ENCODE assay signal across 2 cellular contexts in the genomic region with DNA sequence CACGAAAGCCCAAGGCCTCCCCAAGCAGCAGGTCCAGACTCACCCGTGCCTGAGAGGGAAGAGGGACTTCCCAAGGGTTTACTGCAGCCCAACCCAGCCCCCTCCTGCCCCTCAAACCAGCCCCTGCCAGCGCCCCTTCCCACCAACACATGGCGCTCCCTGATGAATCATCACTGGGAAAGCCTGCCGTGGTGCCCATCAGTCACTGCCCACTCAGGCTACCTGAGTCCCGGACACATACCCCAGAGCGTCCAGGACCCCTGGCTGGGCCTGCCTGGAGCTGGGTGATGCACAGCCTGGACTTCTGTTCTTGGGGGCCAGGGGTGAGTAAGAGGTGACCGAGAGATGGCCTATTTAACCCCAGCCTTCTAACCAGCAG.
TF ChIP-seq lines count a peak whose summit lies in the region.

No MANE protein-coding gene starts in this region.

TF ChIP-seq in IMR-90, 13 proteins besides CTCF, POLR2A, EP300 and RAD21:
- no peak for TF ChIP-seq USF2 (IDR thresholded peaks at IDR 0.05; ENCODE audit: low read depth, low read length)
- no peak for TF ChIP-seq RCOR1 (IDR thresholded peaks at IDR 0.05; ENCODE audit: insufficient replicate concordance, low read length)
- no peak for TF ChIP-seq ELK1 (IDR thresholded peaks at IDR 0.05; ENCODE audit: borderline replicate concordance, low read depth, low read length)
- no peak for TF ChIP-seq BHLHE40 (IDR thresholded peaks at IDR 0.05; ENCODE audit: low read depth, low read length)
- no peak for TF ChIP-seq CEBPB (IDR thresholded peaks at IDR 0.05; ENCODE audit: low read depth, low read length)
- TF ChIP-seq MXI1 (IDR thresholded peaks at IDR 0.05; ENCODE audit: borderline replicate concordance, low read depth, low read length), result no peak
- TF ChIP-seq FOS (IDR thresholded peaks at IDR 0.05; ENCODE audit: low read depth, low read length), result no peak
- no peak for TF ChIP-seq SMC3 (IDR thresholded peaks at IDR 0.05; ENCODE audit: low read depth, low read length)
- TF ChIP-seq CHD1 (IDR thresholded peaks at IDR 0.05; ENCODE audit: low read depth, low read length), result no peak
- TF ChIP-seq MAZ (IDR thresholded peaks at IDR 0.05; ENCODE audit: borderline replicate concordance, low read depth, low read length), result no peak
- no peak for TF ChIP-seq MAFK (IDR thresholded peaks at IDR 0.05; ENCODE audit: low read depth, low read length)
- no peak for TF ChIP-seq RFX5 (IDR thresholded peaks at IDR 0.05; ENCODE audit: low read depth, low read length)
- TF ChIP-seq NFE2L2 (IDR thresholded peaks at IDR 0.05; ENCODE audit: low read depth, low read length), result no peak

TF ChIP-seq in neural cell, 6 proteins besides CTCF, POLR2A, EP300 and RAD21:
- no peak for TF ChIP-seq EZH2 (IDR thresholded peaks at IDR 0.05; ENCODE audit: borderline replicate concordance, insufficient read depth, low read length, poor library complexity, severe bottlenecking)
- TF ChIP-seq, protein P1, sequence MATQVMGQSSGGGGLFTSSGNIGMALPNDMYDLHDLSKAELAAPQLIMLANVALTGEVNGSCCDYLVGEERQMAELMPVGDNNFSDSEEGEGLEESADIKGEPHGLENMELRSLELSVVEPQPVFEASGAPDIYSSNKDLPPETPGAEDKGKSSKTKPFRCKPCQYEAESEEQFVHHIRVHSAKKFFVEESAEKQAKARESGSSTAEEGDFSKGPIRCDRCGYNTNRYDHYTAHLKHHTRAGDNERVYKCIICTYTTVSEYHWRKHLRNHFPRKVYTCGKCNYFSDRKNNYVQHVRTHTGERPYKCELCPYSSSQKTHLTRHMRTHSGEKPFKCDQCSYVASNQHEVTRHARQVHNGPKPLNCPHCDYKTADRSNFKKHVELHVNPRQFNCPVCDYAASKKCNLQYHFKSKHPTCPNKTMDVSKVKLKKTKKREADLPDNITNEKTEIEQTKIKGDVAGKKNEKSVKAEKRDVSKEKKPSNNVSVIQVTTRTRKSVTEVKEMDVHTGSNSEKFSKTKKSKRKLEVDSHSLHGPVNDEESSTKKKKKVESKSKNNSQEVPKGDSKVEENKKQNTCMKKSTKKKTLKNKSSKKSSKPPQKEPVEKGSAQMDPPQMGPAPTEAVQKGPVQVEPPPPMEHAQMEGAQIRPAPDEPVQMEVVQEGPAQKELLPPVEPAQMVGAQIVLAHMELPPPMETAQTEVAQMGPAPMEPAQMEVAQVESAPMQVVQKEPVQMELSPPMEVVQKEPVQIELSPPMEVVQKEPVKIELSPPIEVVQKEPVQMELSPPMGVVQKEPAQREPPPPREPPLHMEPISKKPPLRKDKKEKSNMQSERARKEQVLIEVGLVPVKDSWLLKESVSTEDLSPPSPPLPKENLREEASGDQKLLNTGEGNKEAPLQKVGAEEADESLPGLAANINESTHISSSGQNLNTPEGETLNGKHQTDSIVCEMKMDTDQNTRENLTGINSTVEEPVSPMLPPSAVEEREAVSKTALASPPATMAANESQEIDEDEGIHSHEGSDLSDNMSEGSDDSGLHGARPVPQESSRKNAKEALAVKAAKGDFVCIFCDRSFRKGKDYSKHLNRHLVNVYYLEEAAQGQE (IDR thresholded peaks at IDR 0.05; ENCODE audit: borderline replicate concordance), result no peak
- no peak for TF ChIP-seq POLR2AphosphoS5 (IDR thresholded peaks at IDR 0.05)
- TF ChIP-seq MXI1 (conservative IDR thresholded peaks at IDR 0.05; ENCODE audit: poor library complexity, severe bottlenecking), result no peak
- TF ChIP-seq SMC3 (conservative IDR thresholded peaks at IDR 0.05; ENCODE audit: poor library complexity), result no peak
- no peak for TF ChIP-seq TAF1 (IDR thresholded peaks at IDR 0.05; ENCODE audit: low read depth)
